Comparison of ENCODE assay signal across 1 cellular context in genomic region chr10:110845372-110845755, GRCh38.
A peak's percentile ranks its signal among the peaks of the same experiment; 100 is the strongest.
TF ChIP-seq lines count a peak whose summit lies in the region.

No MANE protein-coding gene starts in this region.

TF ChIP-seq in HepG2, 621 proteins besides CTCF, POLR2A, EP300 and RAD21 (continued from another document):
- TF ChIP-seq, protein P1, sequence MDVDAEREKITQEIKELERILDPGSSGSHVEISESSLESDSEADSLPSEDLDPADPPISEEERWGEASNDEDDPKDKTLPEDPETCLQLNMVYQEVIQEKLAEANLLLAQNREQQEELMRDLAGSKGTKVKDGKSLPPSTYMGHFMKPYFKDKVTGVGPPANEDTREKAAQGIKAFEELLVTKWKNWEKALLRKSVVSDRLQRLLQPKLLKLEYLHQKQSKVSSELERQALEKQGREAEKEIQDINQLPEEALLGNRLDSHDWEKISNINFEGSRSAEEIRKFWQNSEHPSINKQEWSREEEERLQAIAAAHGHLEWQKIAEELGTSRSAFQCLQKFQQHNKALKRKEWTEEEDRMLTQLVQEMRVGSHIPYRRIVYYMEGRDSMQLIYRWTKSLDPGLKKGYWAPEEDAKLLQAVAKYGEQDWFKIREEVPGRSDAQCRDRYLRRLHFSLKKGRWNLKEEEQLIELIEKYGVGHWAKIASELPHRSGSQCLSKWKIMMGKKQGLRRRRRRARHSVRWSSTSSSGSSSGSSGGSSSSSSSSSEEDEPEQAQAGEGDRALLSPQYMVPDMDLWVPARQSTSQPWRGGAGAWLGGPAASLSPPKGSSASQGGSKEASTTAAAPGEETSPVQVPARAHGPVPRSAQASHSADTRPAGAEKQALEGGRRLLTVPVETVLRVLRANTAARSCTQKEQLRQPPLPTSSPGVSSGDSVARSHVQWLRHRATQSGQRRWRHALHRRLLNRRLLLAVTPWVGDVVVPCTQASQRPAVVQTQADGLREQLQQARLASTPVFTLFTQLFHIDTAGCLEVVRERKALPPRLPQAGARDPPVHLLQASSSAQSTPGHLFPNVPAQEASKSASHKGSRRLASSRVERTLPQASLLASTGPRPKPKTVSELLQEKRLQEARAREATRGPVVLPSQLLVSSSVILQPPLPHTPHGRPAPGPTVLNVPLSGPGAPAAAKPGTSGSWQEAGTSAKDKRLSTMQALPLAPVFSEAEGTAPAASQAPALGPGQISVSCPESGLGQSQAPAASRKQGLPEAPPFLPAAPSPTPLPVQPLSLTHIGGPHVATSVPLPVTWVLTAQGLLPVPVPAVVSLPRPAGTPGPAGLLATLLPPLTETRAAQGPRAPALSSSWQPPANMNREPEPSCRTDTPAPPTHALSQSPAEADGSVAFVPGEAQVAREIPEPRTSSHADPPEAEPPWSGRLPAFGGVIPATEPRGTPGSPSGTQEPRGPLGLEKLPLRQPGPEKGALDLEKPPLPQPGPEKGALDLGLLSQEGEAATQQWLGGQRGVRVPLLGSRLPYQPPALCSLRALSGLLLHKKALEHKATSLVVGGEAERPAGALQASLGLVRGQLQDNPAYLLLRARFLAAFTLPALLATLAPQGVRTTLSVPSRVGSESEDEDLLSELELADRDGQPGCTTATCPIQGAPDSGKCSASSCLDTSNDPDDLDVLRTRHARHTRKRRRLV (CRISPR knock-in tag; IDR thresholded peaks at IDR 0.05) = 0 out of 2 replicates have a peak, but pooled peaks have one; percentile 10
- TF ChIP-seq ZNF569 (CRISPR knock-in tag; IDR thresholded peaks at IDR 0.05; ENCODE audit: borderline replicate concordance) = 0 out of 2 replicates have a peak, but pooled peaks have one; percentile 17
TF ChIP-seq in HepG2: peak in this region for 4.
